ENCODE assay signal across 9 cellular contexts in the genomic region with DNA sequence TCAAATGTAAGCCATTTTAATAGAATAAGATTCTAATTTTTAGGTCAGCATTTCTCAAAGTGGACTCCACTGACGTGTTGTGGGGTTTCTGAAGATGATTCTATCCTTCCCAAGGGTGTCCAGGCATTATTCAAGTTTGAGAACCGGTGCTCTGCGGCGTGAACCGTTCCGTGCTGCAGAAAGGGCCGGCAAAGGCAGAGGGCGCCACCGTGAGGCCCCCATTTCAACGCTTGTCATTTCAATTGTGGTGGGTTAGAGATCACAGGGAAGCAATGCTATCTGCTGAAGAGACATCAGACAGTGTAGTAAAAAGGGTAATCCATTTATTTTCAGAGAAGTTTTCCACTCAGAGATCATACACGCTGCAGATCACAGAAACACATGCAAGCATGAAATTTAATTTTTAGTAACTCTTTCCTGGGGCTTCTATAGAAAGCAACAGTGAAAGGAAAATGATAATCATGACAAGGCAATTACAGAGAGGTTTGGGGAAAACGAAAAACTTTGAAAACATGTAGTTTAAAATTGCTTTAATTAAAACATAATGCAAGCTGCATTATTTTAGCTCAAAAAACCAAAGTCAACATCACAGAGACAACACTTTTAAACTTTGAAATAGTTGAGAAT.
A peak's percentile ranks its signal among the peaks of the same experiment; 100 is the strongest.
DNase-seq lines count a peak whose midpoint lies in the region; ATAC-seq and TF ChIP-seq lines count a peak whose summit lies in the region.
"Had no signal": no experiment of that assay in that cellular context is flagged by ENCODE, and none has a peak within 500 bp of the region (broad histone marks: within the 10 kb centered on the region; RNA-seq: fewer than 3 reads in every experiment).

No MANE protein-coding gene starts in this region.

- peak; percentile 46 for ATAC-seq in stimulated activated naive CD8-positive, alpha-beta T cell treated with anti-CD3 and anti-CD28 coated beads, Interleukin-15, Interleukin-2, amounts not matched to agents 100 U/mL and 50 U/mL, for 24 hours
- ATAC-seq in HG02571 (IDR thresholded peaks at IDR 0.05; ENCODE audit: unreplicated experiment) (no peak), HG03097 (IDR thresholded peaks at IDR 0.05; ENCODE audit: low FRiP score, unreplicated experiment) (no peak)

- CTCF ChIA-PET in activated naive CD4-positive, alpha-beta T cell treated with anti-CD3 and anti-CD28 coated beads for 36 hours (lab: Charles Lee), result interaction anchor here (2.3 kb wide), 1 partner anchor 576 kb away, joined by 10 read pairs; no protein-coding TSS in a partner anchor

- no peak overlapping the region for H3K4me3 Mint-ChIP-seq in activated naive CD4-positive, alpha-beta T cell treated with anti-CD3 and anti-CD28 coated beads for 36 hours

- no peaks in the 10 kb centered on the region for H3K36me3 ChIP-seq in DOHH2 (ENCODE audit: control insufficient read depth, low read length)

- H3K4me1 ChIP-seq in DOHH2 (ENCODE audit: control insufficient read depth, low read length), result no peaks in the 10 kb centered on the region

- peaks cover 13% of the 10 kb centered on the region for H3K27me3 ChIP-seq in DOHH2 (ENCODE audit: control insufficient read depth, low read length)

- intact Hi-C loops in activated naive CD4-positive, alpha-beta T cell treated with anti-CD3 and anti-CD28 coated beads for 36 hours (cut with micrococcal nuclease), result loop anchor here (1.0 to 10.0 kb wide), 6 partner anchors 138 to 576 kb away; no protein-coding TSS in a partner anchor

- H3K27ac ChIP-seq in DOHH2 (ENCODE audit: low read depth, low read length), result no peak overlapping the region

- no peaks in the 10 kb centered on the region for H3K9me3 Mint-ChIP-seq in activated naive CD4-positive, alpha-beta T cell treated with anti-CD3 and anti-CD28 coated beads for 36 hours

- no peak overlapping the region for H3K4me3 ChIP-seq in DOHH2 (ENCODE audit: low read length)
- H3K4me3 ChIP-seq: lung had no signal

- peaks cover 28% of the 10 kb centered on the region for H3K27me3 Mint-ChIP-seq in activated naive CD4-positive, alpha-beta T cell treated with anti-CD3 and anti-CD28 coated beads for 36 hours (ENCODE audit: low read depth)

- H3K79me2 ChIP-seq in DOHH2 (ENCODE audit: control insufficient read depth, low read length), result no peaks in the 10 kb centered on the region

- peaks cover 4% of the 10 kb centered on the region for H3K4me1 Mint-ChIP-seq in activated naive CD4-positive, alpha-beta T cell treated with anti-CD3 and anti-CD28 coated beads for 36 hours (ENCODE audit: low read depth)

- H3K4me2 ChIP-seq in DOHH2 (ENCODE audit: low read length), result no peak overlapping the region

- no peaks in the 10 kb centered on the region for H3K9me3 ChIP-seq in DOHH2 (ENCODE audit: control insufficient read depth, insufficient read depth, low read length)

- peak; percentile 78 for TF ChIP-seq CTCF in DOHH2 (IDR thresholded peaks at IDR 0.05; ENCODE audit: low read depth, low read length, poor library complexity, severe bottlenecking)

- H3F3A ChIP-seq in DOHH2 (ENCODE audit: control insufficient read depth, insufficient read depth), result no peaks in the 10 kb centered on the region

- no peaks in the 10 kb centered on the region for H4K20me1 ChIP-seq in DOHH2 (ENCODE audit: control insufficient read depth, insufficient read depth, low read depth, low read length)

- peak; percentile 11 for DNase-seq in H4 (ENCODE audit: low spot score)
- DNase-seq in NCI-H510A (lab: John Stamatoyannopoulos, UW), result peak; percentile 35
- DNase-seq in activated naive CD4-positive, alpha-beta T cell treated with anti-CD3 and anti-CD28 coated beads for 36 hours, result peak; percentile 64
- DNase-seq in islet precursor cell, result peak; percentile 83
- DNase-seq in stimulated activated naive CD8-positive, alpha-beta T cell treated with anti-CD3 and anti-CD28 coated beads, Interleukin-15, Interleukin-2, amounts not matched to agents 100 U/mL and 50 U/mL, for 24 hours, result peak; percentile 53

- no peak overlapping the region for H3K27ac Mint-ChIP-seq in activated naive CD4-positive, alpha-beta T cell treated with anti-CD3 and anti-CD28 coated beads for 36 hours

- H3K36me3 Mint-ChIP-seq in activated naive CD4-positive, alpha-beta T cell treated with anti-CD3 and anti-CD28 coated beads for 36 hours (ENCODE audit: low read depth), result no peaks in the 10 kb centered on the region

- H3K9me2 ChIP-seq in DOHH2 (replicated peaks; ENCODE audit: control insufficient read depth, low read length), result no peaks in the 10 kb centered on the region

Comparison
In these comparisons a context has a peak if more than half of its experiments do, and no peak if none do; other contexts are left out.
1. DNase-seq: peak in every context shown above with its lines; median percentile 83 in islet precursor cell; 64 in activated naive CD4-positive, alpha-beta T cell treated with anti-CD3 and anti-CD28 coated beads for 36 hours; 53 in stimulated activated naive CD8-positive, alpha-beta T cell treated with anti-CD3 and anti-CD28 coated beads, Interleukin-15, Interleukin-2, amounts not matched to agents 100 U/mL and 50 U/mL, for 24 hours; 35 in NCI-H510A; 11 in H4.